In the genomic region with DNA sequence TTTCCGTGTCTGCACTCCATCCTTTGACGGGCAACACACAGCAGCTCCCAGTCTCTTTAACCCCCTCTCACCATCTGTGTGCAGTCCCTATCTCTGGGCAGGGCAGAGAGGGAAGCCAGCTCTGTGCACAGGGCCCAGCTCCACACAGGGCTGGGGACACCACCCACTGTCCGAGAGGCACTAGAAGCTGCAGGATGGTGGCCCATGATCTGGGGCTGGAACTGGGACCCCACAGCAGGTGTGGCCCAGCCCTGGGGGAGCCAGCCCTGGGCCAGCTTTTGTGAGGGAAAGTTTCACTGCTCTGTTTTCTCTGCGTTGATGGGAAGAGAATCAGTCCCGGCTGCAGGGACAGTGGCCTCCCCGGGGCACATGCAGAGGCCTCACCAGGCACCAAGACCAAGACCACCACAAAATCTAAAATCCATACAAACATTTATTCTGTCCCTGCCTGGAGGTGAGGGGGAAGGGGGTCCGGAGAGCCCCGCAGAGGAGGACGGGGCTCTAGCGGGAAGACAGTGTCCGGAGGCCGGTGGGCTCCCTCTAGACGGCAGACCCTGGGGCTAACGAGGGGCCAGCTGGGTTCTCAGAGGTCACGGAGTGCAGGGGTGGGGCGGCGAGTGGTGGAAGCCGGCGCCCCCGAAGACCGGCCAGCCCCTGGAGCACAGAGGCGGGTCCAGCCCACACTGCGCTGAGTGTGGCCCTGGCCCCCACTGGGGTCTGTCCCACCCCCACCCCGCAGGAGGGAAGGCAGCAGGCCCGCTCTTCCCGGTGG, we compare ENCODE assay signal across 2 cellular contexts.
A peak's percentile ranks its signal among the peaks of the same experiment; 100 is the strongest.
TF ChIP-seq lines count a peak whose summit lies in the region.

No MANE protein-coding gene starts in this region.

TF ChIP-seq in HepG2, 621 proteins besides CTCF, POLR2A, EP300 and RAD21:
- TF ChIP-seq ZNF234 (CRISPR knock-in tag; conservative IDR thresholded peaks at IDR 0.05) (no peak), RBM22 (optimal IDR thresholded peaks at IDR 0.05; ENCODE audit: low read length) (peak; percentile 19), AGO2 (optimal IDR thresholded peaks at IDR 0.05; ENCODE audit: low read depth, low read length) (peak; percentile 88), NFYB (CRISPR knock-in tag; IDR thresholded peaks at IDR 0.05) (no peak), ZNF180 (CRISPR knock-in tag; IDR thresholded peaks at IDR 0.05; ENCODE audit: borderline replicate concordance, low read depth) (no peak)

TF ChIP-seq in IMR-90, 13 proteins besides CTCF, POLR2A, EP300 and RAD21:
- no peak for TF ChIP-seq MXI1 (IDR thresholded peaks at IDR 0.05; ENCODE audit: borderline replicate concordance, low read depth, low read length)
- no peak for TF ChIP-seq ELK1 (IDR thresholded peaks at IDR 0.05; ENCODE audit: borderline replicate concordance, low read depth, low read length)
- TF ChIP-seq MAZ (IDR thresholded peaks at IDR 0.05; ENCODE audit: borderline replicate concordance, low read depth, low read length) = no peak
- no peak for TF ChIP-seq RCOR1 (IDR thresholded peaks at IDR 0.05; ENCODE audit: insufficient replicate concordance, low read length)
- no peak for TF ChIP-seq CHD1 (IDR thresholded peaks at IDR 0.05; ENCODE audit: low read depth, low read length)
